Comparison of ENCODE assay signal across 8 cellular contexts in the genomic region with DNA sequence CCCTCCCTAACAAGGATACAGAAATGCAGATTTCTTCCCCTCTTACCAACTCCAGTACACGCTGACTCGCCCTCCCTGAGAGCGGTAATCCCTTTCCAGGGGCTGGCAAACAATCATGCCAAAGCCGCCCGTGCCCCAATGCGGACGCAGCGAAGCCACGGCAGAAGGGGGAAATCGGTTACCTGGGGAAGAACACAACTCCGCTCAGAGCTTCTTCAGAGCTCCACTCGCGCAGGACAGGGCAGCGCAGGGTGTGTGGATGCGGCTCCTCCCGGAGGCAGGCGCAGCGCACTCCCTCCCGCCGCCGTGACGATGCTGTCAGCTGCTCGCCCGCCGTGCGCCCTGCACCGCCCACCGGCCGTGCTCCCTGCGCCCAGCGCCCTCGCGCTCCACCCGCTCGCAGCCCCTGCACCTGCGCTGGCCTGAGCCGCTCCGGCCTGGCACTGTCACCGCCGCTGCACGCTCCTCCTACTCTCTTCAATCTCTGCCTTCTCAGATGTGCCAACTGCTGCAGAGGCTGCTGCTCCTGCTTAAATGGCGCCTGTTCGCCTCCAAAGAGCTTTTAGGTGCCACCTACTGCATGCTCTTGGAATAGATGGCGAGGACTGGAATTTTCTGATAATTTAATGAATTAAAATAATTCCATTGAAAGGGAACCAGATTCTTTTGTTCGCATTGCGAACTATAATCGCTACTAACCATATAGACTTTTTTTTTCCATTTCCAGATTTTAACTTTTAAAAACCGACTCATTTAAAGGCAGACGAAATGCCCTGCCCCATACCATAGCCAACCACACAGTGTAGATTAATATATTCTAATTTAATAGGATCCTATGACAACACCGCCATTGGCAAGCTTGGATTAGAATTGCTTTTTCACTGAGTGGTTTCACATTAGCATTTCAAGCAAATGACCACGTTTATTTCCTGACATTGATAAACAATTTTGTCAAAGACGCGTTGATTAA. TPM values are rescaled to one million over a fixed set of nuclear protein-coding genes. Genes with fewer than 3 reads are reported as not detected.
DNase-seq lines count a peak whose midpoint lies in the region; ATAC-seq and TF ChIP-seq lines count a peak whose summit lies in the region.

A gene with protein sequence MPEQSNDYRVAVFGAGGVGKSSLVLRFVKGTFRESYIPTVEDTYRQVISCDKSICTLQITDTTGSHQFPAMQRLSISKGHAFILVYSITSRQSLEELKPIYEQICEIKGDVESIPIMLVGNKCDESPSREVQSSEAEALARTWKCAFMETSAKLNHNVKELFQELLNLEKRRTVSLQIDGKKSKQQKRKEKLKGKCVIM (minus strand): TSS at position 255 of the 970 bp plus-strand sequence. CDS start 28,997 bp downstream, outside the sequence.

- peaks cover 9% of the 10 kb centered on the region for H3F3A ChIP-seq in neural progenitor cell (ENCODE audit: low read depth)

- H3K36me3 Mint-ChIP-seq in activated T-helper 17 cell treated with anti-CD3 and anti-CD28 coated beads, Interleukin-2, amount 50 U/mL, for 72 hours (ENCODE audit: low read depth): no peaks in the 10 kb centered on the region
- H3K36me3 Mint-ChIP-seq in neural progenitor cell: no peaks in the 10 kb centered on the region

- H3K4me1 Mint-ChIP-seq in activated T-helper 17 cell treated with anti-CD3 and anti-CD28 coated beads, Interleukin-2, amount 50 U/mL, for 72 hours: no peaks in the 10 kb centered on the region
- peaks cover 19% of the 10 kb centered on the region for H3K4me1 Mint-ChIP-seq in neural progenitor cell

- H3K27ac ChIP-seq in neural progenitor cell: no peak within 1 kb of the TSS

- peak within 1 kb of the TSS; percentile 99 for H2AFZ ChIP-seq in neural progenitor cell (replicated peaks)

- CTCF ChIA-PET in AG04449 (lab: Yijun Ruan, JAX): interaction anchor here (1.2 to 1.3 kb wide), 2 partner anchors 10 to 1045 kb away, joined by 3 read pairs; no protein-coding TSS in a partner anchor

- H3K4me2 ChIP-seq in neural progenitor cell: peak within 1 kb of the TSS; percentile 89

- no peaks in the 10 kb centered on the region for H3K9me3 Mint-ChIP-seq in activated T-helper 17 cell treated with anti-CD3 and anti-CD28 coated beads, Interleukin-2, amount 50 U/mL, for 72 hours
- no peaks in the 10 kb centered on the region for H3K9me3 Mint-ChIP-seq in neural progenitor cell

- DNase-seq in AG04449 (ENCODE audit: low read depth, low spot score) (no peak), NCI-H2029 (lab: John Stamatoyannopoulos, UW) (peak; percentile 94), germinal center (ENCODE audit: low spot score) (peak; percentile 65), neural progenitor cell (ENCODE audit: low spot score) (peak; percentile 83), T-helper 9 cell (no peak)

- no peak within 1 kb of the TSS for H3K9ac ChIP-seq in neural progenitor cell

- ATAC-seq in GM18511 (IDR thresholded peaks at IDR 0.05; ENCODE audit: unreplicated experiment) (peak; percentile 72), GM18502 (IDR thresholded peaks at IDR 0.05; ENCODE audit: poor library complexity, unreplicated experiment) (no peak)
- ATAC-seq in activated T-helper 17 cell treated with anti-CD3 and anti-CD28 coated beads, Interleukin-2, amount 50 U/mL, for 72 hours (replicated peaks): peak; percentile 31

- peaks cover 70% of the 10 kb centered on the region for H3K27me3 ChIP-seq in neural progenitor cell

- no peak within 1 kb of the TSS for H3K27ac Mint-ChIP-seq in activated T-helper 17 cell treated with anti-CD3 and anti-CD28 coated beads, Interleukin-2, amount 50 U/mL, for 72 hours
- no peak within 1 kb of the TSS for H3K27ac Mint-ChIP-seq in neural progenitor cell

- no peaks in the 10 kb centered on the region for H3K79me2 ChIP-seq in neural progenitor cell (ENCODE audit: low read depth)

- peaks cover 8% of the 10 kb centered on the region for H3K4me1 ChIP-seq in neural progenitor cell

- H3K4me3 ChIP-seq in AG04449 (ENCODE audit: low read depth, low read length) (peak within 1 kb of the TSS; percentile 53), neural progenitor cell (peak within 1 kb of the TSS; percentile 50)

- H3K4me3 Mint-ChIP-seq in activated T-helper 17 cell treated with anti-CD3 and anti-CD28 coated beads, Interleukin-2, amount 50 U/mL, for 72 hours: peak within 1 kb of the TSS; percentile 35
- peak within 1 kb of the TSS; percentile 93 for H3K4me3 Mint-ChIP-seq in neural progenitor cell

- POLR2A ChIA-PET in AG04449 (lab: Yijun Ruan, JAX): no interaction called here

- H4K20me1 ChIP-seq in neural progenitor cell (ENCODE audit: low read depth): no peaks in the 10 kb centered on the region

- TF ChIP-seq CTCF in AG04449 (IDR thresholded peaks at IDR 0.05; ENCODE audit: insufficient read depth, low read length, missing control alignments) (peak; percentile 23), neural progenitor cell (IDR thresholded peaks at IDR 0.05) (peak; percentile 62)

- no peaks in the 10 kb centered on the region for H3K9me3 ChIP-seq in neural progenitor cell (ENCODE audit: low read depth)

- H3K27me3 Mint-ChIP-seq in activated T-helper 17 cell treated with anti-CD3 and anti-CD28 coated beads, Interleukin-2, amount 50 U/mL, for 72 hours: peaks cover 58% of the 10 kb centered on the region
- peaks cover 9% of the 10 kb centered on the region for H3K27me3 Mint-ChIP-seq in neural progenitor cell (ENCODE audit: insufficient read depth, low read depth)

- H3K36me3 ChIP-seq in neural progenitor cell: no peaks in the 10 kb centered on the region

RNA-seq across cellular contexts. Expression of the gene that starts here (rescaled TPM):
- total RNA-seq in activated T-helper 17 cell treated with anti-CD3 and anti-CD28 coated beads, Interleukin-2, amount 50 U/mL, for 72 hours: not detected
- 0.06 TPM in 1 of 2 replicates, not detected in the other for total RNA-seq in neural progenitor cell (ENCODE audit: low replicate concordance)

Comparison
In these comparisons a context has a peak if more than half of its experiments do, and no peak if none do; other contexts are left out.
1. Peak in ATAC-seq in activated T-helper 17 cell treated with anti-CD3 and anti-CD28 coated beads, Interleukin-2, amount 50 U/mL, for 72 hours; RNA of the gene not detected or under 1 TPM.
2. Peak in DNase-seq, H3K4me3 ChIP-seq and H3K4me2 ChIP-seq in neural progenitor cell; RNA of the gene not detected or under 1 TPM.
3. DNase-seq: peak in NCI-H2029 (single experiment) and germinal center (single experiment); none in AG04449 (single experiment) and T-helper 9 cell (single experiment).